19 cellular contexts compared by ENCODE assay signal in the genomic region with DNA sequence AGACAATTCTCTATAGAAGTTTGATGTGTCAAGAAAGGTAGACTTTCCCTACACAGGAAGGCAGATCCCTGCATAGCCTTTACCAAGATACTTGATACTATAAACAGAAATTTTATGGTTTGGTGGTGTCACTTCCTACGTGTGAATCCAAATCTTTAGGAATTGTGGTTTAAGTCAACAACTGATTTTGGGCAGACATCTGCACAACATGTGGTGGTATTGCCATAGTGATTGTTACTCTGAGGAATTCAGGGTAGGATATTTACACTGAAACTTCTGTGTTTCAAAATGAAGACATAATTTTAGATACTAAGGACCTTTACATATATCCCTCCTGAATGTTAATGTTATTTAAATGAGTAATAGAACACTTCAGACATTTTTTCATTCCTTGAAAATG.
A peak's percentile ranks its signal among the peaks of the same experiment; 100 is the strongest.
DNase-seq lines count a peak whose midpoint lies in the region; ATAC-seq and TF ChIP-seq lines count a peak whose summit lies in the region.
"Had no signal": no experiment of that assay in that cellular context is flagged by ENCODE, and none has a peak within 500 bp of the region (broad histone marks: within the 10 kb centered on the region; RNA-seq: fewer than 3 reads in every experiment).

No MANE protein-coding gene starts in this region.

- peaks cover 32% of the 10 kb centered on the region for H3K4me1 Mint-ChIP-seq in MCF 10A (ENCODE audit: insufficient read depth, unreplicated experiment)
- H3K4me1 Mint-ChIP-seq in mesothelial cell of epicardium = peaks cover 13% of the 10 kb centered on the region

- TF ChIP-seq POLR2A in breast epithelium (IDR thresholded peaks at IDR 0.05) = no peak
- no peak for TF ChIP-seq POLR2A in stomach (IDR thresholded peaks at IDR 0.05)

- H3K4me3 Mint-ChIP-seq in MCF 10A (ENCODE audit: unreplicated experiment) (no peak overlapping the region), mesothelial cell of epicardium (no peak overlapping the region)

- WGBS in stomach, 5 donors = 39 to 57% (median 50%) methylated on average over 1 of the region's 1 CpG

- no peaks in the 10 kb centered on the region for H3K9me3 ChIP-seq in breast epithelium
- no peaks in the 10 kb centered on the region for H3K9me3 ChIP-seq in stomach
- H3K9me3 ChIP-seq: sigmoid colon, tibial artery had no signal

- H3K27me3 ChIP-seq in breast epithelium (no peaks in the 10 kb centered on the region), stomach (no peaks in the 10 kb centered on the region)
- H3K27me3 ChIP-seq: sigmoid colon, tibial artery had no signal

- DNase-seq in MCF 10A (ENCODE audit: unreplicated experiment) = peak; percentile 31
- no peak for DNase-seq in breast epithelium (ENCODE audit: low spot score in 2 of 2)
- peak; percentile 8 for DNase-seq in amniotic stem cell (lab: John Stamatoyannopoulos, UW)
- peak; percentile 96 for DNase-seq in fibroblast of villous mesenchyme (ENCODE audit: low read depth)
- no peak for DNase-seq in stomach
- no peak for DNase-seq in RKO (ENCODE audit: low spot score)
- no peak for DNase-seq in mesothelial cell of epicardium (ENCODE audit: low spot score in 2 of 2, unreplicated experiment in 2 of 2)
- DNase-seq: 8988T; activated CD8-positive, alpha-beta memory T cell treated with anti-CD3 and anti-CD28 coated beads, Interleukin-2, amount 50 U/mL, for 48 hours; activated naive CD4-positive, alpha-beta T cell treated with Interleukin-2 at 50 U/mL for 16 hours; caudate nucleus; Kasumi-1; NCI-H187; SHP77 treated with DMSO at 0.1 percent for 48 hours; sigmoid colon; stimulated activated CD4-positive, alpha-beta T cell treated with anti-CD3 and anti-CD28 coated beads, Interleukin-4, amount 100 ng/mL, for 24 hours; T-helper 9 cell; tibial artery had no signal

- no peak for TF ChIP-seq EP300 in stomach (IDR thresholded peaks at IDR 0.05)

- POLR2A ChIA-PET in MCF 10A (lab: Yijun Ruan, JAX) = interaction anchor here (1.0 to 1.5 kb wide), 2 partner anchors 9 to 77 kb away, joined by 4 to 5 read pairs; partner anchors contain the start of gene MDH1

- H3K27me3 Mint-ChIP-seq in MCF 10A (ENCODE audit: insufficient read depth, unreplicated experiment) (no peaks in the 10 kb centered on the region), mesothelial cell of epicardium (ENCODE audit: low read depth) (no peaks in the 10 kb centered on the region)

- no peaks in the 10 kb centered on the region for H3K36me3 Mint-ChIP-seq in MCF 10A (ENCODE audit: insufficient read depth, unreplicated experiment)
- H3K36me3 Mint-ChIP-seq in mesothelial cell of epicardium = no peaks in the 10 kb centered on the region

- CTCF ChIA-PET in MCF 10A (lab: Yijun Ruan, JAX) = interaction anchor here (0.6 to 0.9 kb wide), 3 partner anchors 58 to 1288 kb away, joined by 3 read pairs; no protein-coding TSS in a partner anchor

- H3K4me1 ChIP-seq in breast epithelium (no peaks in the 10 kb centered on the region), stomach (no peaks in the 10 kb centered on the region)

- H3K9me3 Mint-ChIP-seq in MCF 10A (ENCODE audit: unreplicated experiment) (no peaks in the 10 kb centered on the region), mesothelial cell of epicardium (peaks cover 3% of the 10 kb centered on the region)

- TF ChIP-seq CTCF in MCF 10A (IDR thresholded peaks at IDR 0.05; ENCODE audit: unreplicated experiment) = no peak
- TF ChIP-seq CTCF in breast epithelium (IDR thresholded peaks at IDR 0.05) = no peak
- TF ChIP-seq CTCF in fibroblast of villous mesenchyme (IDR thresholded peaks at IDR 0.05; ENCODE audit: insufficient read depth, low read depth, low read length) = no peak
- no peak for TF ChIP-seq CTCF in stomach (IDR thresholded peaks at IDR 0.05)
- no peak for TF ChIP-seq CTCF in mesothelial cell of epicardium (IDR thresholded peaks at IDR 0.05; ENCODE audit: unreplicated experiment)

- intact Hi-C loops in MCF 10A (cut with micrococcal nuclease) = no loop called here
- intact Hi-C loops in breast epithelium (cut with DNase I; ENCODE audit: low total_unique reads) = no loop called here
- intact Hi-C loops in stomach (cut with DNase I; ENCODE audit: low total_unique reads) = no loop called here

- H3K27ac Mint-ChIP-seq in MCF 10A (ENCODE audit: low read depth, unreplicated experiment) = peak overlapping the region; percentile 4
- H3K27ac Mint-ChIP-seq in mesothelial cell of epicardium = no peak overlapping the region

- H3K27ac ChIP-seq in breast epithelium (no peak overlapping the region), stomach (no peak overlapping the region)
- H3K27ac ChIP-seq: sigmoid colon, tibial artery had no signal

- no peaks in the 10 kb centered on the region for H3K36me3 ChIP-seq in breast epithelium
- no peaks in the 10 kb centered on the region for H3K36me3 ChIP-seq in stomach
- H3K36me3 ChIP-seq: sigmoid colon, tibial artery had no signal

- H3K4me3 ChIP-seq in breast epithelium (no peak overlapping the region), fibroblast of villous mesenchyme (ENCODE audit: low read depth, low read length) (no peak overlapping the region), stomach (no peak overlapping the region)
- H3K4me3 ChIP-seq: sigmoid colon, tibial artery had no signal

- no TSS peak for BruUV-seq in MCF 10A (replicated peaks; lab: Mats Ljungman, UMichigan)

- ATAC-seq in esophagus mucosa = no peak

Comparison
In these comparisons a context has a peak if more than half of its experiments do, and no peak if none do; other contexts are left out.
1. DNase-seq: peak in MCF 10A (single experiment), amniotic stem cell (single experiment) and fibroblast of villous mesenchyme (single experiment); none in breast epithelium (0 of 2), stomach (single experiment), RKO (single experiment) and mesothelial cell of epicardium (0 of 2).